ENCODE assay signal across 10 cellular contexts in the genomic region with DNA sequence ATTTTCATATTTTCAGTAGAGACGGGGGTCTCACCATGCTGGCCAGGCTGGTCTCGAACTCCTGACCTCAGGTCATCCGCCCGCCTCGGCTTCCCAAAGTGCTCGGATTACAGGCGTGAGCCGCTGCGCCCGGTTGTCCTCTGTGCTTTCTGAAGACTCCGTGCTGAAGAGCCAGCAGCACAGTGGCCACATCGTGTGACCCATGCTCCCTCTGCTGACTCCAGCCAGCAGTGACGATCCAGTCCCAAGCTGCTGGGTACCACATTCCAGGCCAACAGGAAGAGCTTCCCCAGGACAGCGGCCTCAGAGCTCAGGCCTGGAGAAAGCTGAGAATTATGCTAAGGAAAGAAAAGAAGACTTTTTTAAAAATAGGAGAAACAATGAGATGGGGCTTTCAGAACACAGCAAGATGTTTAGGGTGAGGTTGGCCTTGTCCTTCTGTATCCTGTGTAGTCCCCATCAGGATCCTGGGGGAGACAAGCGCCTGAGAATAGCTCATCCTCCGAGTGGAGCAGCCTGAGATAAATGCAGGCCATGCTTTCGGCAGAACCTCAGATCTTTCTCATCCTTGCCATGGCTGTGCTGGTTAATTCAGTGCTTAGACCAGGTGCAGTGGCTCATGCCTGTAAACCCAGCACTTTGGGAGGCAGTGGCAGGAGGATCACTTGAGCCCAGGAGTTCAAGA.
DNase-seq lines count a peak whose midpoint lies in the region; ATAC-seq and TF ChIP-seq lines count a peak whose summit lies in the region.
"Had no signal": no experiment of that assay in that cellular context is flagged by ENCODE, and none has a peak within 500 bp of the region (broad histone marks: within the 10 kb centered on the region; RNA-seq: fewer than 3 reads in every experiment).

No MANE protein-coding gene starts in this region.

- ATAC-seq in GM21360 (IDR thresholded peaks at IDR 0.05; ENCODE audit: unreplicated experiment) = no peak
- no peak for ATAC-seq in GM21825 (IDR thresholded peaks at IDR 0.05; ENCODE audit: unreplicated experiment)

- peaks cover 3% of the 10 kb centered on the region for H3K27me3 Mint-ChIP-seq in neural crest cell (ENCODE audit: low read depth)
- peaks cover 7 to 16% (median 11%) of the 10 kb centered on the region in 3 donors for H3K27me3 Mint-ChIP-seq in immature natural killer cell (ENCODE audit: low read depth in 3 of 3)

- DNase-seq in GM03348 (ENCODE audit: low spot score) (peak; percentile 8), NCI-H510A (lab: John Stamatoyannopoulos, UW) (peak; percentile 46), dorsolateral prefrontal cortex (peak in 7 of 10 donors; percentile 6 to 56 (median 36)), neural crest cell (ENCODE audit: low read depth, low spot score) (peak; percentile 31), immature natural killer cell (no peak), DMS79 (lab: John Stamatoyannopoulos, UW) (no peak)
- DNase-seq: activated B cell treated with CpG ODN at 0.5 μM for 24 hours, foreskin melanocyte had no signal

- H3K27ac Mint-ChIP-seq in neural crest cell (ENCODE audit: unreplicated experiment) (no peak overlapping the region), immature natural killer cell (no peak overlapping the region)
- H3K27ac Mint-ChIP-seq: activated B cell treated with CpG ODN at 0.5 μM for 24 hours had no signal

- peak in 42 of 56 donors; percentile 12 to 55 (median 30) for TF ChIP-seq CTCF in dorsolateral prefrontal cortex (IDR thresholded peaks at IDR 0.05 in 54 of 56, conservative IDR thresholded peaks at IDR 0.05 in 2 of 56; ENCODE audit: low read depth in 1 of 56, partially characterized antibody in 56 of 56)
- TF ChIP-seq CTCF in neural crest cell (conservative IDR thresholded peaks at IDR 0.05) = peak; percentile 54

- H3K36me3 Mint-ChIP-seq in neural crest cell (ENCODE audit: low read depth) (no peaks in the 10 kb centered on the region), immature natural killer cell (no peaks in the 10 kb centered on the region)

- no peaks in the 10 kb centered on the region for H3K9me3 Mint-ChIP-seq in neural crest cell
- H3K9me3 Mint-ChIP-seq in immature natural killer cell = no peaks in the 10 kb centered on the region
- H3K9me3 Mint-ChIP-seq: activated B cell treated with CpG ODN at 0.5 μM for 24 hours had no signal

- H3K4me3 ChIP-seq in dorsolateral prefrontal cortex = no peak overlapping the region

- no peaks in the 10 kb centered on the region for H3K27me3 ChIP-seq in dorsolateral prefrontal cortex

- H3K4me3 Mint-ChIP-seq in neural crest cell (no peak overlapping the region), immature natural killer cell (no peak overlapping the region)
- H3K4me3 Mint-ChIP-seq: activated B cell treated with CpG ODN at 0.5 μM for 24 hours had no signal

- intact Hi-C loops in dorsolateral prefrontal cortex (cut with DNase I) = no loop called here

- no peak overlapping the region for H3K27ac ChIP-seq in dorsolateral prefrontal cortex

- peaks cover 22% of the 10 kb centered on the region for H3K4me1 Mint-ChIP-seq in neural crest cell
- H3K4me1 Mint-ChIP-seq in immature natural killer cell = peaks cover 0 to 8% of the 10 kb centered on the region in 2 donors

Comparison
In these comparisons a context has a peak if more than half of its experiments do, and no peak if none do; other contexts are left out.
1. DNase-seq: peak in GM03348 (single experiment), NCI-H510A (single experiment), dorsolateral prefrontal cortex (7 of 10) and neural crest cell (single experiment); none in immature natural killer cell (0 of 3) and DMS79 (single experiment).